ENCODE assay signal across 8 cellular contexts in genomic region chr1:203026666-203027663, GRCh38. TPM values are rescaled to one million over a fixed set of nuclear protein-coding genes. Genes with fewer than 3 reads are reported as not detected.
A peak's percentile ranks its signal among the peaks of the same experiment; 100 is the strongest.
DNase-seq lines count a peak whose midpoint lies in the region; ATAC-seq and TF ChIP-seq lines count a peak whose summit lies in the region.

No MANE protein-coding gene starts in this region.

- TF ChIP-seq CTCF in BJ (IDR thresholded peaks at IDR 0.05; ENCODE audit: insufficient read depth, low read depth, low read length) (no peak), Peyer's patch (IDR thresholded peaks at IDR 0.05) (no peak), esophagus squamous epithelium (IDR thresholded peaks at IDR 0.05) (peak in 1 of 6 experiments; percentile 19), osteoblast (IDR thresholded peaks at IDR 0.05; ENCODE audit: extremely low read depth, low read depth, low read length) (no peak)

- TF ChIP-seq POLR2A in Peyer's patch (IDR thresholded peaks at IDR 0.05) (no peak), esophagus squamous epithelium (IDR thresholded peaks at IDR 0.05) (no peak)

- 46 to 53% methylated on average over 10 to 13 of the region's 46 CpGs for WGBS in esophagus squamous epithelium, 2 donors

- no peaks in the 10 kb centered on the region for H3K9me3 ChIP-seq in Peyer's patch
- no peaks in the 10 kb centered on the region for H3K9me3 ChIP-seq in esophagus squamous epithelium
- no peaks in the 10 kb centered on the region for H3K9me3 ChIP-seq in osteoblast (ENCODE audit: low read depth, low read length)

- peak overlapping the region; percentile 49 for H2AFZ ChIP-seq in osteoblast (ENCODE audit: low read length)

- H3K27me3 ChIP-seq in BJ (ENCODE audit: control insufficient read depth, insufficient read depth, low read length), result peaks cover 1% of the 10 kb centered on the region
- H3K27me3 ChIP-seq in Peyer's patch, result no peaks in the 10 kb centered on the region
- peaks cover 0 to 14% (median 0%) of the 10 kb centered on the region in 4 donors for H3K27me3 ChIP-seq in esophagus squamous epithelium
- peaks cover 11% of the 10 kb centered on the region for H3K27me3 ChIP-seq in osteoblast (ENCODE audit: insufficient read depth, low read length)

- H4K20me1 ChIP-seq in osteoblast (ENCODE audit: insufficient read depth, low read length), result no peaks in the 10 kb centered on the region

- H3K36me3 ChIP-seq in BJ (ENCODE audit: control insufficient read depth, insufficient read depth, low read length) (peaks cover 2% of the 10 kb centered on the region; the same call in 1 of the 2 replicates), Peyer's patch (peaks cover 0 to 21% (median 0%) of the 10 kb centered on the region in 3 donors), esophagus squamous epithelium (peaks cover 4 to 29% (median 11%) of the 10 kb centered on the region in 3 donors), osteoblast (ENCODE audit: insufficient read depth, low read length) (peaks cover 15% of the 10 kb centered on the region)

- H3K4me1 ChIP-seq in Peyer's patch (peaks cover 0 to 12% (median 8%) of the 10 kb centered on the region in 4 donors), esophagus squamous epithelium (peaks cover 6 to 33% (median 8%) of the 10 kb centered on the region in 3 donors), osteoblast (ENCODE audit: insufficient read depth, low read length) (peaks cover 10% of the 10 kb centered on the region)

- peak overlapping the region; percentile 83 for H3K4me2 ChIP-seq in osteoblast (ENCODE audit: insufficient read depth, low read length)

- H3K27ac ChIP-seq in Peyer's patch (peak overlapping the region in 2 of 4 donors; percentile 13 to 44), esophagus squamous epithelium (peak overlapping the region in 3 of 4 donors; percentile 9 to 45 (median 36)), osteoblast (ENCODE audit: low read depth, low read length) (no peak overlapping the region)

- CTCF ChIA-PET in BJ (lab: Yijun Ruan, JAX), result interaction anchor here (0.6 to 6.9 kb wide), 7 partner anchors 12 to 242 kb away, joined by 3 to 61 read pairs (median 5); partner anchors contain the start of gene ADORA1

- DNase-seq in BJ (ENCODE audit: low read depth), result no peak
- DNase-seq in Peyer's patch, result peak in 2 of 3 donors; percentile 38 to 53
- DNase-seq in esophagus squamous epithelium (lab: John Stamatoyannopoulos, UW), result no peak
- DNase-seq in osteoblast (ENCODE audit: insufficient read length, low spot score, missing footprints), result peak; percentile 81
- no peak for DNase-seq in midbrain (lab: John Stamatoyannopoulos, UW)
- DNase-seq in NK-92 (lab: John Stamatoyannopoulos, UW; ENCODE audit: unreplicated experiment), result no peak
- DNase-seq in NCI-H748 treated with DMSO at 0.1 percent for 48 hours (lab: John Stamatoyannopoulos, UW), result no peak

- H3K79me2 ChIP-seq in osteoblast (ENCODE audit: insufficient read depth, low read length), result no peaks in the 10 kb centered on the region

- H3K4me3 ChIP-seq in BJ (ENCODE audit: low read depth, low read length) (peak overlapping the region; percentile 65), Peyer's patch (peak overlapping the region; percentile 30 to 63 (median 60)), esophagus squamous epithelium (peak overlapping the region; percentile 41 to 77 (median 62)), osteoblast (ENCODE audit: insufficient read depth, low read length) (peak overlapping the region; percentile 75)

- intact Hi-C loops in esophagus squamous epithelium (cut with DNase I), result no loop called here

- ATAC-seq in GM21576 (IDR thresholded peaks at IDR 0.05; ENCODE audit: unreplicated experiment), result peak; percentile 7

- POLR2A ChIA-PET in BJ (lab: Charles Lee), result interaction anchor here (0.6 kb wide), 1 partner anchor 20 kb away, joined by 3 read pairs; no protein-coding TSS in a partner anchor

RNA-seq across cellular contexts. Expression of gene PPFIA4, which starts 0.7 kb away (rescaled TPM):
- polyA plus RNA-seq in BJ (2011; rRNA removed), result 2.0 and 3.8 TPM in 2 replicates
- polyA minus RNA-seq in BJ (2011; rRNA and poly(A)+ RNA removed), result 2.5 and 2.8 TPM in 2 replicates
- total RNA-seq in Peyer's patch, result 1 to 10 TPM in 2 of 4 donors, under 1 TPM in 1, not detected in 1; 0.54 to 1.8 (median 1.7) TPM
- 1 to 10 TPM in 2 of 4 donors, under 1 TPM in 2; 0.35 to 1.7 (median 0.93) TPM for total RNA-seq in esophagus squamous epithelium
- total RNA-seq in osteoblast, result 8.0 and 10.9 TPM in 2 replicates

RNA-seq across cellular contexts. Expression of gene TMEM183A, which starts 19.8 kb away (rescaled TPM):
- 103 and 111 TPM in 2 replicates for polyA plus RNA-seq in BJ (2011; rRNA removed)
- polyA minus RNA-seq in BJ (2011; rRNA and poly(A)+ RNA removed), result 55.7 and 94.5 TPM in 2 replicates
- total RNA-seq in Peyer's patch (10 to 100 TPM; 65.4 to 91.6 (median 80.4) TPM), esophagus squamous epithelium (10 to 100 TPM; 39.4 to 77.4 (median 66.5) TPM), osteoblast (116 and 118 TPM in 2 replicates)

RNA-seq across cellular contexts. Expression of gene MYOG, which starts 58.8 kb away (rescaled TPM):
- not detected in 2 replicates for polyA plus RNA-seq in BJ (2011; rRNA removed)
- not detected in 2 replicates for polyA minus RNA-seq in BJ (2011; rRNA and poly(A)+ RNA removed)
- total RNA-seq in Peyer's patch (not detected), esophagus squamous epithelium (not detected), osteoblast (not detected in 2 replicates)

RNA-seq across cellular contexts. Expression of gene CYB5R1, which starts 59.9 kb away (rescaled TPM):
- 62.0 and 72.0 TPM in 2 replicates for polyA plus RNA-seq in BJ (2011; rRNA removed)
- 21.1 and 31.4 TPM in 2 replicates for polyA minus RNA-seq in BJ (2011; rRNA and poly(A)+ RNA removed)
- total RNA-seq in Peyer's patch (10 to 100 TPM; 11.6 to 20.8 (median 18.1) TPM), esophagus squamous epithelium (100 to 1,000 TPM in 1 of 4 donors, 10 to 100 TPM in 3; 52.6 to 103 (median 73.1) TPM), osteoblast (49.2 and 60.8 TPM in 2 replicates)

Comparison
In these comparisons a context has a peak if more than half of its experiments do, and no peak if none do; other contexts are left out.
1. DNase-seq: peak in Peyer's patch (2 of 3) and osteoblast (single experiment); none in BJ (single experiment), esophagus squamous epithelium (single experiment), midbrain (single experiment), NK-92 (single experiment) and NCI-H748 treated with DMSO at 0.1 percent for 48 hours (single experiment).
2. Peak in every context shown above with its lines, with median percentiles within 50 percentile points of each other: H3K4me3 ChIP-seq.